Comparison of ENCODE assay signal across 30 cellular contexts in genomic region chr20:31827059-31827458, GRCh38. TPM values are rescaled to one million over a fixed set of nuclear protein-coding genes. Genes with fewer than 3 reads are reported as not detected.
"Had no signal": no experiment of that assay in that cellular context is flagged by ENCODE, and none has a peak within 500 bp of the region (broad histone marks: within the 10 kb centered on the region; RNA-seq: fewer than 3 reads in every experiment).

No MANE protein-coding gene starts in this region.

- H3K36me3 ChIP-seq: neural progenitor cell, ovary, spleen, stomach, thoracic aorta, thyroid gland, tibial nerve, upper lobe of left lung, uterus had no signal

- H3K36me3 Mint-ChIP-seq: naive thymus-derived CD4-positive, alpha-beta T cell; neural progenitor cell; stimulated activated memory B cell treated with anti-CD40 and anti-IgM and Interleukin-4, amounts not matched to agents 10 μg/mL and 1 μg/mL and 100 μg/mL, for 72 hours had no signal

- H3K27ac ChIP-seq: neural progenitor cell, ovary, parathyroid adenoma, skin epidermis, stomach, thoracic aorta, thyroid gland, tibial nerve, upper lobe of left lung, uterus had no signal

- H3K4me3 Mint-ChIP-seq: naive thymus-derived CD4-positive, alpha-beta T cell; nephron; neural progenitor cell; stimulated activated memory B cell treated with anti-CD40 and anti-IgM and Interleukin-4, amounts not matched to agents 10 μg/mL and 1 μg/mL and 100 μg/mL, for 72 hours; stimulated activated naive CD8-positive, alpha-beta T cell treated with anti-CD3 and anti-CD28 coated beads, Interleukin-15, Interleukin-2, amounts not matched to agents 100 ng/mL and 50 ng/mL, for 24 hours had no signal

- H3K4me1 ChIP-seq: neural progenitor cell, uterus had no signal

- H3K27me3 Mint-ChIP-seq: stimulated activated memory B cell treated with anti-CD40 and anti-IgM and Interleukin-4, amounts not matched to agents 10 μg/mL and 1 μg/mL and 100 μg/mL, for 72 hours; stimulated activated naive CD8-positive, alpha-beta T cell treated with anti-CD3 and anti-CD28 coated beads, Interleukin-15, Interleukin-2, amounts not matched to agents 100 ng/mL and 50 ng/mL, for 24 hours had no signal

- H3K4me3 ChIP-seq: neural progenitor cell, ovary, psoas muscle, skin epidermis, smooth muscle cell, spleen, stomach, thoracic aorta, thyroid gland, tibial nerve, upper lobe of left lung, uterus had no signal

- H3K4me2 ChIP-seq: neural progenitor cell, smooth muscle cell had no signal

- ATAC-seq: naive thymus-derived CD4-positive, alpha-beta T cell; psoas muscle; right cardiac atrium; sciatic nerve; stimulated activated memory B cell treated with anti-CD40 and anti-IgM and Interleukin-4, amounts not matched to agents 10 μg/mL and 1 μg/mL and 100 μg/mL, for 72 hours had no signal

- H3K9ac ChIP-seq: neural progenitor cell, parathyroid adenoma had no signal

- H3K27ac Mint-ChIP-seq: naive thymus-derived CD4-positive, alpha-beta T cell; nephron; neural progenitor cell; progenitor cell of endocrine pancreas; stimulated activated memory B cell treated with anti-CD40 and anti-IgM and Interleukin-4, amounts not matched to agents 10 μg/mL and 1 μg/mL and 100 μg/mL, for 72 hours; stimulated activated naive CD8-positive, alpha-beta T cell treated with anti-CD3 and anti-CD28 coated beads, Interleukin-15, Interleukin-2, amounts not matched to agents 100 ng/mL and 50 ng/mL, for 24 hours had no signal

- DNase-seq: naive thymus-derived CD4-positive, alpha-beta T cell; occipital lobe; ovary; stimulated activated CD4-positive, alpha-beta T cell treated with anti-CD3 and anti-CD28 coated beads, Interleukin-12 subunit alpha, Interleukin-12 subunit beta, amount 100 ng/mL, for 4 hours; stimulated activated CD4-positive, alpha-beta T cell treated with anti-CD3 and anti-CD28 coated beads, Interleukin-1b, Interleukin-23, amount 100 ng/mL, for 48 hours; stimulated activated CD4-positive, alpha-beta T cell treated with anti-CD3 and anti-CD28 coated beads, Interleukin-4, amount 100 ng/mL, for 1 hour; stimulated activated CD4-positive, alpha-beta T cell treated with anti-CD3 and anti-CD28 coated beads, Interleukin-4, amount 100 ng/mL, for 4 hours; stimulated activated CD8-positive, alpha-beta memory T cell treated with anti-CD3 and anti-CD28 coated beads, Interleukin-4, amount 100 ng/mL, for 48 hours; stimulated activated naive CD4-positive, alpha-beta T cell treated with Interleukin-2 at 50 U/mL for 16 hours; stomach; thyroid gland; trophoblast cell; uterus had no signal

- H3K9me3 Mint-ChIP-seq: naive thymus-derived CD4-positive, alpha-beta T cell; nephron; neural progenitor cell; stimulated activated memory B cell treated with anti-CD40 and anti-IgM and Interleukin-4, amounts not matched to agents 10 μg/mL and 1 μg/mL and 100 μg/mL, for 72 hours; stimulated activated naive CD8-positive, alpha-beta T cell treated with anti-CD3 and anti-CD28 coated beads, Interleukin-15, Interleukin-2, amounts not matched to agents 100 ng/mL and 50 ng/mL, for 24 hours had no signal

- H3K27me3 ChIP-seq: neural progenitor cell, ovary, thyroid gland, tibial nerve, upper lobe of left lung, uterus had no signal

- H3K9me3 ChIP-seq: ovary, psoas muscle, spleen, stomach, thoracic aorta, thyroid gland, tibial nerve, upper lobe of left lung, uterus had no signal

- H3K79me2 ChIP-seq: parathyroid adenoma had no signal

- H2AFZ ChIP-seq: neural progenitor cell, parathyroid adenoma had no signal

RNA-seq across cellular contexts. Expression of gene MYLK2, which starts 7.9 kb away (rescaled TPM):
- total RNA-seq: renal cortical epithelial cell, subcutaneous adipose tissue, thoracic aorta, upper lobe of left lung had no signal

RNA-seq across cellular contexts. Expression of gene FOXS1, which starts 18.3 kb away (rescaled TPM):
- total RNA-seq: naive thymus-derived CD4-positive, alpha-beta T cell; progenitor cell of endocrine pancreas; subcutaneous adipose tissue had no signal

RNA-seq across cellular contexts. Expression of gene DUSP15, which starts 43.3 kb away (rescaled TPM):
- total RNA-seq: naive thymus-derived CD4-positive, alpha-beta T cell had no signal

RNA-seq across cellular contexts. Expression of gene TTLL9, which starts 43.4 kb away (rescaled TPM):
- total RNA-seq: naive thymus-derived CD4-positive, alpha-beta T cell; psoas muscle; smooth muscle cell; thoracic aorta had no signal
